Comparison of ENCODE assay signal across 16 cellular contexts in the genomic region with DNA sequence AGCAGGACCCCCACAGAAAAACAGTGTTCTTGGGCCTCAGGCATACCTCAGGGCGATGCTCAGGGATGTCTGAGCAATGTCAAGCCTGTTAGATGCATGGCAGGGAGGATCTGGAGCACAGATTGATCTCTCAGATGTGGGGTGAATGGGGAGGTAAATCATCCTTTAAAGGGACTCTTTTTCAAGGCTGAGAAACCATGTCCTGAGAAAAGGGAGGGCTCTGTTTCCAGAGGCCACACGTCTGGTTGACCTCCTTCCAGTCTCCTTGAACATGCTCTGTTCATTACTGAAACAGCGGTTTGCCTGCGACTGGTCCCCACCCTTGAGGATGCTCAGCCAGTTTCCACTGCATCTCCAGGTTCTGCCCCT.
DNase-seq lines count a peak whose midpoint lies in the region; ATAC-seq, FAIRE-seq and TF ChIP-seq lines count a peak whose summit lies in the region.
"Had no signal": no experiment of that assay in that cellular context is flagged by ENCODE, and none has a peak within 500 bp of the region (broad histone marks: within the 10 kb centered on the region; RNA-seq: fewer than 3 reads in every experiment).

No MANE protein-coding gene starts in this region.

- no peak overlapping the region for H3K4me3 Mint-ChIP-seq in chondrocyte (ENCODE audit: unreplicated experiment)
- peak overlapping the region; percentile 80 for H3K4me3 Mint-ChIP-seq in natural killer cell treated with Interleukin-12 subunit alpha and Interleukin-12 subunit beta and Interleukin-15 and Interleukin-18, amount 100 ng/mL, for 72 hours

- no peaks in the 10 kb centered on the region for H3K79me2 ChIP-seq in HepG2 (ENCODE audit: insufficient read depth, low read length)

- DNase-seq in HepG2 (ENCODE audit: low spot score) (no peak), chondrocyte (ENCODE audit: low spot score) (no peak), NCI-H524 (lab: John Stamatoyannopoulos, UW) (no peak), esophagus muscularis mucosa (ENCODE audit: extremely low spot score) (no peak), NCI-H1417 treated with DMSO at 0.1 percent for 48 hours (lab: John Stamatoyannopoulos, UW) (no peak)
- DNase-seq in natural killer cell treated with Interleukin-12 subunit alpha and Interleukin-12 subunit beta and Interleukin-15 and Interleukin-18, amount 100 ng/mL, for 72 hours (ENCODE audit: low spot score): no peak
- DNase-seq: activated CD4-positive, alpha-beta T cell treated with anti-CD3 and anti-CD28 coated beads for 1 hour; DMS79; heart right ventricle; Kasumi-1; left ventricle myocardium superior; NCI-H187 treated with DMSO at 0.1 percent for 48 hours; ovary had no signal

- no peaks in the 10 kb centered on the region for H3K9me3 ChIP-seq in liver (ENCODE audit: control insufficient read depth in 4 of 4, low read length in 3 of 4)
- H3K9me3 ChIP-seq in HepG2 (ENCODE audit: low read length): no peaks in the 10 kb centered on the region
- H3K9me3 ChIP-seq in esophagus muscularis mucosa: no peaks in the 10 kb centered on the region
- H3K9me3 ChIP-seq: breast epithelium, ovary had no signal

- intact Hi-C loops in HepG2 (cut with micrococcal nuclease; ENCODE audit: unreplicated experiment) (no loop called here), esophagus muscularis mucosa (cut with DNase I) (no loop called here)

- H3K27ac ChIP-seq in liver (ENCODE audit: low read depth in 1 of 2, low read length in 2 of 2) (peak overlapping the region; percentile 88 to 93), HepG2 (ENCODE audit: extremely low read length, insufficient read depth, low read length) (no peak overlapping the region), esophagus muscularis mucosa (replicated peaks in 1 of 4) (peak overlapping the region in 1 of 4 donors; percentile 46)
- H3K27ac ChIP-seq: ovary had no signal

- TF ChIP-seq EP300 in HepG2 (IDR thresholded peaks at IDR 0.05; ENCODE audit: low read depth in 2 of 2, low read length in 2 of 2) (no peak), HepG2 (CRISPR knock-in tag; IDR thresholded peaks at IDR 0.05; ENCODE audit: borderline replicate concordance) (no peak), esophagus muscularis mucosa (IDR thresholded peaks at IDR 0.05) (no peak)

- H3K4me1 ChIP-seq in liver (ENCODE audit: control insufficient read depth in 4 of 4, insufficient read depth in 4 of 4, low read length in 3 of 4) (peaks cover 4 to 24% (median 7%) of the 10 kb centered on the region in 4 donors), HepG2 (ENCODE audit: insufficient read depth, low read length) (peaks cover 35% of the 10 kb centered on the region), esophagus muscularis mucosa (peaks cover 31 to 53% (median 41%) of the 10 kb centered on the region in 4 donors)
- H3K4me1 ChIP-seq: breast epithelium had no signal

- CTCF ChIA-PET in HepG2 (lab: Yijun Ruan, JAX; ENCODE audit: low intra/inter-chr PET ratio, low total read pairs): no interaction called here

- in situ Hi-C loops in HepG2 (cut with HindIII; ENCODE audit: extremely low pct_ligation_motif_present, low pct_unique_long_range_greater_than_20kb): no loop called here

- H3K9ac ChIP-seq in liver (ENCODE audit: low read depth in 1 of 2, low read length in 2 of 2): peak overlapping the region; percentile 21 to 43
- H3K9ac ChIP-seq in HepG2 (ENCODE audit: insufficient read depth, low read depth, low read length): no peak overlapping the region

- no peaks in the 10 kb centered on the region for H4K20me1 ChIP-seq in HepG2 (ENCODE audit: insufficient read depth, low read length)

- POLR2A ChIA-PET in HepG2 (lab: Yijun Ruan, JAX): no interaction called here

- TF ChIP-seq RAD21 in liver (IDR thresholded peaks at IDR 0.05) (no peak), HepG2 (CRISPR knock-in tag; IDR thresholded peaks at IDR 0.05) (no peak)

- H3K36me3 ChIP-seq in liver (ENCODE audit: control insufficient read depth in 4 of 4, insufficient read depth in 3 of 4, low read depth in 1 of 4, low read length in 3 of 4) (no peaks in the 10 kb centered on the region), HepG2 (replicated peaks in 1 of 2; ENCODE audit: control insufficient read depth in 1 of 2, insufficient read depth in 2 of 2, low read length in 2 of 2) (no peaks in the 10 kb centered on the region), esophagus muscularis mucosa (no peaks in the 10 kb centered on the region)
- H3K36me3 ChIP-seq: breast epithelium, heart right ventricle, ovary had no signal

- H3K9me3 Mint-ChIP-seq in chondrocyte (ENCODE audit: low read depth): no peaks in the 10 kb centered on the region
- no peaks in the 10 kb centered on the region for H3K9me3 Mint-ChIP-seq in natural killer cell treated with Interleukin-12 subunit alpha and Interleukin-12 subunit beta and Interleukin-15 and Interleukin-18, amount 100 ng/mL, for 72 hours

- peaks cover 61% of the 10 kb centered on the region for H3K4me1 Mint-ChIP-seq in chondrocyte (ENCODE audit: low read depth)
- H3K4me1 Mint-ChIP-seq in natural killer cell treated with Interleukin-12 subunit alpha and Interleukin-12 subunit beta and Interleukin-15 and Interleukin-18, amount 100 ng/mL, for 72 hours (ENCODE audit: low read depth in 2 of 2): peaks cover 46 to 48% of the 10 kb centered on the region in 2 donors

- H3K27me3 ChIP-seq in liver (ENCODE audit: control insufficient read depth in 4 of 4, insufficient read depth in 4 of 4, low read length in 3 of 4) (no peaks in the 10 kb centered on the region), HepG2 (ENCODE audit: control insufficient read depth in 1 of 2, insufficient read depth in 2 of 2, low read length in 2 of 2) (no peaks in the 10 kb centered on the region), esophagus muscularis mucosa (no peaks in the 10 kb centered on the region)
- H3K27me3 ChIP-seq: breast epithelium, heart right ventricle, ovary had no signal

- H3K36me3 Mint-ChIP-seq in chondrocyte (ENCODE audit: low read depth): peaks cover 7% of the 10 kb centered on the region
- peaks cover 6% of the 10 kb centered on the region for H3K36me3 Mint-ChIP-seq in natural killer cell treated with Interleukin-12 subunit alpha and Interleukin-12 subunit beta and Interleukin-15 and Interleukin-18, amount 100 ng/mL, for 72 hours

- BruUV-seq in HepG2 (replicated peaks; lab: Mats Ljungman, UMichigan): no TSS peak

- no peak for FAIRE-seq in HepG2 (lab: Jason Lieb, UNC)

- TF ChIP-seq CTCF in liver (IDR thresholded peaks at IDR 0.05; ENCODE audit: low read depth, low read length, missing input control) (no peak), HepG2 (CRISPR knock-in tag; IDR thresholded peaks at IDR 0.05) (no peak), chondrocyte (IDR thresholded peaks at IDR 0.05) (no peak), esophagus muscularis mucosa (IDR thresholded peaks at IDR 0.05) (no peak)

- TF ChIP-seq POLR2A in HepG2 (IDR thresholded peaks at IDR 0.05; ENCODE audit: insufficient read depth in 1 of 2, low read depth in 2 of 2, low read length in 2 of 2): no peak
- TF ChIP-seq POLR2A in esophagus muscularis mucosa (IDR thresholded peaks at IDR 0.05; ENCODE audit: low read depth): no peak

- H3K27ac Mint-ChIP-seq in chondrocyte (ENCODE audit: unreplicated experiment): peak overlapping the region; percentile 10
- H3K27ac Mint-ChIP-seq in natural killer cell treated with Interleukin-12 subunit alpha and Interleukin-12 subunit beta and Interleukin-15 and Interleukin-18, amount 100 ng/mL, for 72 hours: peak overlapping the region; percentile 87 to 89

- WGBS in liver: 93% methylated on average over 4 of the region's 4 CpGs
- WGBS in HepG2 (ENCODE audit: low lambda C conversion rate): 95% methylated on average over 4 of the region's 4 CpGs
- 100% methylated on average over 4 of the region's 4 CpGs for WGBS in esophagus muscularis mucosa

- no peak overlapping the region for H2AFZ ChIP-seq in HepG2 (ENCODE audit: low read length)

- ATAC-seq in HepG2 (no peak), HG03095 (IDR thresholded peaks at IDR 0.05; ENCODE audit: unreplicated experiment) (no peak)
- no peak for ATAC-seq in natural killer cell treated with Interleukin-12 subunit alpha and Interleukin-12 subunit beta and Interleukin-15 and Interleukin-18, amount 100 ng/mL, for 72 hours
- ATAC-seq: heart right ventricle, left ventricle myocardium superior had no signal

- no peaks in the 10 kb centered on the region for H3K27me3 Mint-ChIP-seq in chondrocyte (ENCODE audit: low read depth)
- H3K27me3 Mint-ChIP-seq in natural killer cell treated with Interleukin-12 subunit alpha and Interleukin-12 subunit beta and Interleukin-15 and Interleukin-18, amount 100 ng/mL, for 72 hours: no peaks in the 10 kb centered on the region

- no peak overlapping the region for H3K4me3 ChIP-seq in liver (ENCODE audit: low read depth in 1 of 3, low read length in 3 of 3)
- H3K4me3 ChIP-seq in HepG2 (replicated peaks in 1 of 3; ENCODE audit: insufficient read depth in 1 of 3, low read depth in 2 of 3, low read length in 3 of 3): no peak overlapping the region
- no peak overlapping the region for H3K4me3 ChIP-seq in esophagus muscularis mucosa
- H3K4me3 ChIP-seq: breast epithelium, heart right ventricle, ovary had no signal

- H3K4me2 ChIP-seq in HepG2 (ENCODE audit: low read depth, low read length): no peak overlapping the region

TF ChIP-seq in liver, 16 proteins besides CTCF, POLR2A, EP300 and RAD21:
- TF ChIP-seq JUND (IDR thresholded peaks at IDR 0.05) (peak in 1 of 2 donors; percentile 3), SP1 (IDR thresholded peaks at IDR 0.05) (peak; percentile 1), FOXA1 (IDR thresholded peaks at IDR 0.05) (no peak), RXRA (IDR thresholded peaks at IDR 0.05) (no peak)

TF ChIP-seq in HepG2, 621 proteins besides CTCF, POLR2A, EP300 and RAD21:
- no peak for TF ChIP-seq SMC3 (IDR thresholded peaks at IDR 0.05; ENCODE audit: low read length)
- no peak for TF ChIP-seq TOE1 (CRISPR knock-in tag; IDR thresholded peaks at IDR 0.05)
- no peak for TF ChIP-seq SYNCRIP (IDR thresholded peaks at IDR 0.05; ENCODE audit: insufficient read depth, low read depth, low read length)
